Comparison of ENCODE assay signal across 30 cellular contexts in the genomic region with DNA sequence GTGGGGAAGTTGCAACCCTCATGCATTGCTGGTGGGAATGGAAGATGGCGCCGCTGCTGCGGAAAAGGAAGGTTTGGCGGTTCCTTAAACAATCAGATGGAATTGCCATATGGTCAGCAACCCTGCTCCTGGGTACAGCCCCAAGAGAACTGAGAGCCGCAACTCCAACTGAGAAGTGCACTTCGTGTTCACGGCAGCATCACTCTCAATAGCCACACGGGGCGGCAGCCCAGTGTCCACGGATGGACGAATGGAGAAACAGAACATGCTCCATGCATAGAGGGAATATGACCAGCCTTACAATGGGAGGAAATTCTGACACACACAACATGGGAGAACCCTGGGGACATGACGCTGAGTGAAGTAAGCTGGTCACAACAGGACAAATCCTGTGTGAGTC.
"Had no signal": no experiment of that assay in that cellular context is flagged by ENCODE, and none has a peak within 500 bp of the region (broad histone marks: within the 10 kb centered on the region; RNA-seq: fewer than 3 reads in every experiment).

No MANE protein-coding gene starts in this region.

- H3K4me3 Mint-ChIP-seq: natural killer cell; nephron; neural progenitor cell; stimulated activated memory B cell treated with anti-CD40 and anti-IgM and Interleukin-4, amounts not matched to agents 10 μg/mL and 1 μg/mL and 100 μg/mL, for 72 hours; stimulated activated naive CD8-positive, alpha-beta T cell treated with anti-CD3 and anti-CD28 coated beads, Interleukin-15, amount 100 ng/mL, for 72 hours; type B pancreatic cell had no signal

- H3K9me3 Mint-ChIP-seq: natural killer cell; nephron; neural progenitor cell; stimulated activated memory B cell treated with anti-CD40 and anti-IgM and Interleukin-4, amounts not matched to agents 10 μg/mL and 1 μg/mL and 100 μg/mL, for 72 hours; stimulated activated naive CD8-positive, alpha-beta T cell treated with anti-CD3 and anti-CD28 coated beads, Interleukin-15, amount 100 ng/mL, for 72 hours; type B pancreatic cell had no signal

- H3K4me1 ChIP-seq: parathyroid adenoma, psoas muscle, spleen, testis, upper lobe of right lung, uterus had no signal

- H3K27ac ChIP-seq: neural progenitor cell, ovary, parathyroid adenoma, psoas muscle, skin epidermis, spleen, suprapubic skin, testis, tibial artery, transverse colon, upper lobe of right lung, uterus had no signal

- H3K27me3 ChIP-seq: neural progenitor cell, ovary, testis, uterus had no signal

- H3K4me3 ChIP-seq: neural progenitor cell, ovary, psoas muscle, skin epidermis, smooth muscle cell, spleen, suprapubic skin, testis, tibial artery, transverse colon, upper lobe of right lung, uterus had no signal

- H3K4me1 Mint-ChIP-seq: nephron had no signal

- H3K4me2 ChIP-seq: neural progenitor cell, smooth muscle cell had no signal

- H2AFZ ChIP-seq: neural progenitor cell, parathyroid adenoma had no signal

- H3K79me2 ChIP-seq: parathyroid adenoma had no signal

- H3K9ac ChIP-seq: neural progenitor cell, parathyroid adenoma had no signal

- ATAC-seq: natural killer cell; psoas muscle; right cardiac atrium; sciatic nerve; stimulated activated memory B cell treated with anti-CD40 and anti-IgM and Interleukin-4, amounts not matched to agents 10 μg/mL and 1 μg/mL and 100 μg/mL, for 72 hours; stimulated activated naive CD8-positive, alpha-beta T cell treated with anti-CD3 and anti-CD28 coated beads, Interleukin-15, amount 100 ng/mL, for 72 hours; stimulated activated naive CD8-positive, alpha-beta T cell treated with anti-CD3 and anti-CD28 coated beads, Interleukin-15, Interleukin-2, amounts not matched to agents 100 U/mL and 50 U/mL, for 24 hours; upper lobe of right lung had no signal

- H3K36me3 ChIP-seq: neural progenitor cell, ovary, spleen, suprapubic skin, tibial artery, transverse colon, upper lobe of right lung, uterus had no signal

- H3K27ac Mint-ChIP-seq: natural killer cell; nephron; progenitor cell of endocrine pancreas; stimulated activated memory B cell treated with anti-CD40 and anti-IgM and Interleukin-4, amounts not matched to agents 10 μg/mL and 1 μg/mL and 100 μg/mL, for 72 hours; type B pancreatic cell had no signal

- DNase-seq: natural killer cell; occipital lobe; ovary; posterior cingulate gyrus; psoas muscle; right cardiac atrium; spleen; stimulated activated CD4-positive, alpha-beta T cell treated with anti-CD3 and anti-CD28 coated beads, Interleukin-12 subunit alpha, Interleukin-12 subunit beta, amount 100 ng/mL, for 4 hours; stimulated activated CD4-positive, alpha-beta T cell treated with anti-CD3 and anti-CD28 coated beads, Interleukin-1b, Interleukin-23, amount 100 ng/mL, for 48 hours; stimulated activated CD4-positive, alpha-beta T cell treated with anti-CD3 and anti-CD28 coated beads, Interleukin-4, amount 100 ng/mL, for 1 hour; stimulated activated CD4-positive, alpha-beta T cell treated with anti-CD3 and anti-CD28 coated beads, Interleukin-4, amount 100 ng/mL, for 4 hours; stimulated activated CD8-positive, alpha-beta memory T cell treated with anti-CD3 and anti-CD28 coated beads, Interleukin-4, amount 100 ng/mL, for 48 hours; stimulated activated naive CD4-positive, alpha-beta T cell; stimulated activated naive CD8-positive, alpha-beta T cell treated with anti-CD3 and anti-CD28 coated beads, Interleukin-15, amount 100 ng/mL, for 72 hours; stimulated activated naive CD8-positive, alpha-beta T cell treated with anti-CD3 and anti-CD28 coated beads, Interleukin-15, Interleukin-2, amounts not matched to agents 100 U/mL and 50 U/mL, for 24 hours; testis; tibial artery; transverse colon; upper lobe of right lung; uterus had no signal

- H3K9me3 ChIP-seq: ovary, psoas muscle, spleen, suprapubic skin, testis, tibial artery, transverse colon, upper lobe of right lung, uterus had no signal

- H3K36me3 Mint-ChIP-seq: natural killer cell; neural progenitor cell; stimulated activated memory B cell treated with anti-CD40 and anti-IgM and Interleukin-4, amounts not matched to agents 10 μg/mL and 1 μg/mL and 100 μg/mL, for 72 hours; type B pancreatic cell had no signal
